Comparison of ENCODE assay signal across 11 cellular contexts in genomic region chr7:155804431-155804831, GRCh38. TPM values are rescaled to one million over a fixed set of nuclear protein-coding genes. Genes with fewer than 3 reads are reported as not detected.
DNase-seq lines count a peak whose midpoint lies in the region; ATAC-seq, FAIRE-seq and TF ChIP-seq lines count a peak whose summit lies in the region.
"Had no signal": no experiment of that assay in that cellular context is flagged by ENCODE, and none has a peak within 500 bp of the region (broad histone marks: within the 10 kb centered on the region; RNA-seq: fewer than 3 reads in every experiment).

No MANE protein-coding gene starts in this region.

- H3K4me1 ChIP-seq in NT2/D1 (ENCODE audit: insufficient read depth, insufficient read length) (peaks cover 8% of the 10 kb centered on the region), iPS-18a (ENCODE audit: control insufficient read depth, low read depth, low read length) (no peaks in the 10 kb centered on the region), spleen (peaks cover 32 to 71% (median 57%) of the 10 kb centered on the region in 6 donors)

- H3K36me3 ChIP-seq in NT2/D1 (ENCODE audit: insufficient read depth, insufficient read length, low read length) (no peaks in the 10 kb centered on the region), iPS-18a (ENCODE audit: control insufficient read depth, low read depth, low read length) (no peaks in the 10 kb centered on the region), spleen (no peaks in the 10 kb centered on the region)

- H3K4me3 Mint-ChIP-seq in activated CD4-positive, alpha-beta T cell treated with anti-CD3 and anti-CD28 coated beads, Interleukin-2, amount 10 ng/mL, durations not matched to agents 24 days and 14 days = peak overlapping the region; percentile 47

- H3K4me1 Mint-ChIP-seq in activated CD4-positive, alpha-beta T cell treated with anti-CD3 and anti-CD28 coated beads, Interleukin-2, amount 10 ng/mL, durations not matched to agents 24 days and 14 days = peaks cover 15% of the 10 kb centered on the region

- DNase-seq in activated CD4-positive, alpha-beta T cell treated with anti-CD3 and anti-CD28 coated beads, Interleukin-2, amount 10 ng/mL, durations not matched to agents 24 days and 14 days = no peak
- DNase-seq in activated CD4-positive, alpha-beta T cell treated with anti-CD3 and anti-CD28 coated beads, Interleukin-2, amount 50 U/mL, for 1 hour = no peak
- DNase-seq in NT2/D1 (ENCODE audit: low read depth, low spot score) (no peak), spleen (peak; percentile 51), H54 (ENCODE audit: insufficient read length, low spot score) (no peak), AG08395 (ENCODE audit: low spot score) (no peak)
- DNase-seq: cortex of kidney, GOT3 had no signal

- H3K9me3 ChIP-seq in NT2/D1 (ENCODE audit: insufficient read depth, low read length) (peaks cover 10% of the 10 kb centered on the region; the same call in 1 of the 2 replicates), iPS-18a (ENCODE audit: control insufficient read depth, low read depth, low read length) (no peaks in the 10 kb centered on the region), spleen (peaks cover 0 to 4% (median 0%) of the 10 kb centered on the region in 8 donors)

- no peak for ATAC-seq in HG03135 (IDR thresholded peaks at IDR 0.05; ENCODE audit: unreplicated experiment)

- intact Hi-C loops in activated CD4-positive, alpha-beta T cell treated with anti-CD3 and anti-CD28 coated beads, Interleukin-2, amount 10 ng/mL, durations not matched to agents 24 days and 14 days (cut with micrococcal nuclease) = loop anchor here (2.0 to 10.0 kb wide), 3 partner anchors 430 to 1204 kb away; no protein-coding TSS in a partner anchor
- intact Hi-C loops in spleen (cut with DNase I; ENCODE audit: low total_unique reads) = no loop called here

- H3K4me3 ChIP-seq in NT2/D1 (ENCODE audit: insufficient read length, low read depth) = peak overlapping the region; percentile 24
- peak overlapping the region; percentile 27 for H3K4me3 ChIP-seq in iPS-18a (ENCODE audit: low read length)
- H3K4me3 ChIP-seq in spleen = peak overlapping the region in 7 of 8 donors; percentile 32 to 69 (median 40)

- H3K9ac ChIP-seq in NT2/D1 (ENCODE audit: insufficient read length, low read depth) (no peak overlapping the region), iPS-18a (ENCODE audit: low read length) (no peak overlapping the region)

- H3K27ac Mint-ChIP-seq in activated CD4-positive, alpha-beta T cell treated with anti-CD3 and anti-CD28 coated beads, Interleukin-2, amount 10 ng/mL, durations not matched to agents 24 days and 14 days = no peak overlapping the region

- no peaks in the 10 kb centered on the region for H3K9me3 Mint-ChIP-seq in activated CD4-positive, alpha-beta T cell treated with anti-CD3 and anti-CD28 coated beads, Interleukin-2, amount 10 ng/mL, durations not matched to agents 24 days and 14 days

- no peak for FAIRE-seq in H54 (lab: Jason Lieb, UNC)

- H3K36me3 Mint-ChIP-seq in activated CD4-positive, alpha-beta T cell treated with anti-CD3 and anti-CD28 coated beads, Interleukin-2, amount 10 ng/mL, durations not matched to agents 24 days and 14 days (ENCODE audit: low read depth) = no peaks in the 10 kb centered on the region

- no peak overlapping the region for H3K27ac ChIP-seq in iPS-18a (ENCODE audit: low read length)
- H3K27ac ChIP-seq in spleen = no peak overlapping the region
- H3K27ac ChIP-seq: C4-2B had no signal

- peaks cover 81% of the 10 kb centered on the region for H3K27me3 ChIP-seq in NT2/D1 (ENCODE audit: insufficient read depth, insufficient read length)
- peaks cover 100% of the 10 kb centered on the region for H3K27me3 ChIP-seq in iPS-18a (ENCODE audit: control insufficient read depth, insufficient read depth, low read length)
- H3K27me3 ChIP-seq in spleen (replicated peaks in 1 of 7) = peaks cover 0 to 100% (median 94%) of the 10 kb centered on the region in 7 donors

- TF ChIP-seq CTCF in spleen (IDR thresholded peaks at IDR 0.05 in 8 of 11, conservative IDR thresholded peaks at IDR 0.05 in 3 of 11) = no peak

- WGBS in spleen, 5 donors = 3 to 6% (median 6%) methylated on average over 11 to 17 of the region's 17 CpGs

- peaks cover 64% of the 10 kb centered on the region for H3K27me3 Mint-ChIP-seq in activated CD4-positive, alpha-beta T cell treated with anti-CD3 and anti-CD28 coated beads, Interleukin-2, amount 10 ng/mL, durations not matched to agents 24 days and 14 days

- TF ChIP-seq POLR2A in spleen (IDR thresholded peaks at IDR 0.05) (no peak), H54 (IDR thresholded peaks at IDR 0.05; ENCODE audit: low read depth, low read length) (no peak)

RNA-seq across cellular contexts. Expression of gene SHH, which starts 7.8 kb away (rescaled TPM):
- not detected in 2 replicates for total RNA-seq in activated CD4-positive, alpha-beta T cell treated with anti-CD3 and anti-CD28 coated beads, Interleukin-2, amount 10 ng/mL, durations not matched to agents 24 days and 14 days
- total RNA-seq in spleen = not detected
- not detected for polyA plus RNA-seq in spleen
